Comparison of ENCODE assay signal across 8 cellular contexts in the genomic region with DNA sequence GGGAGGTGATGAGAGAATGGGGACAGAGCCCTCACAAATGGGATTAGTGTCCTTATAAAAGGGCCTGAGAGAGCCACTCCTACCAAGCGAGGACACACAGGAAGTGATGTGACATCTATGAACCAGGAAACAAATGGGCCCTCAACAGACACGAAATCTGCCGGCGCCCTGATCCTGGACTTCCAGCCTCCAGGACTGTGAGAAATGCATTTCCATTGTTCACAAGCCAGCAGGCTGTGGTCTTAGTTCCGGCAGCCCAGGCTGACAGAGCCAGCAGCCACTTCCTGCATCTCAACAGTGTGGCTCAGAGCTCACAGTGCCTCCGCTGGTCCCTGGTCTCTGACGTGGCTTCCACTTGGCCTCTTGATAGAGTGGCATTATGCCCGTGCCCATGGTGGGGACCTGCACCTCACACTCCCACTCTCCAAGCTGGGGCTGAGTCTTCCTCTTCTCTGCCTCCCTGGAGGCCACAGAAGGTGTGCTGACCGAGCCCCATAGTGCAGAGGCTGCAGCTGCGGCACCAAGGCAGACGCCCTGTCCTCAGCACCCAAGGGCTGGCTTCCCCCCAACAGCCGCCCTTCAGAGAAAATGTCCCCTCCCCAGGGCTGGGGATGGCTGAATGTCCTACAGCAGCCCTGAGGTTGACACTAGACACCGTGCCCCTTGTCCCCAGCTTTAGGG. TPM values are rescaled to one million over a fixed set of nuclear protein-coding genes. Genes with fewer than 3 reads are reported as not detected.
A peak's percentile ranks its signal among the peaks of the same experiment; 100 is the strongest.
DNase-seq lines count a peak whose midpoint lies in the region; ATAC-seq and TF ChIP-seq lines count a peak whose summit lies in the region.

No MANE protein-coding gene starts in this region.

- peaks cover 29% of the 10 kb centered on the region for H3K4me1 Mint-ChIP-seq in activated CD4-positive, alpha-beta memory T cell treated with anti-CD3 and anti-CD28 coated beads, Interleukin-2, amount 10 ng/mL, durations not matched to agents 7 days and 5 days
- H3K4me1 Mint-ChIP-seq in endothelial cell (ENCODE audit: unreplicated experiment) (peaks cover 18% of the 10 kb centered on the region), nephron progenitor cell (peaks cover 15% of the 10 kb centered on the region)

- H3K9me3 Mint-ChIP-seq in activated CD4-positive, alpha-beta memory T cell treated with anti-CD3 and anti-CD28 coated beads, Interleukin-2, amount 10 ng/mL, durations not matched to agents 7 days and 5 days, result no peaks in the 10 kb centered on the region
- no peaks in the 10 kb centered on the region for H3K9me3 Mint-ChIP-seq in endothelial cell (ENCODE audit: unreplicated experiment)
- H3K9me3 Mint-ChIP-seq in nephron progenitor cell, result no peaks in the 10 kb centered on the region

- ATAC-seq in HG03571 (IDR thresholded peaks at IDR 0.05; ENCODE audit: unreplicated experiment), result no peak
- no peak for ATAC-seq in GM21723 (IDR thresholded peaks at IDR 0.05; ENCODE audit: unreplicated experiment)

- TF ChIP-seq CTCF in endothelial cell (IDR thresholded peaks at IDR 0.05; ENCODE audit: unreplicated experiment), result no peak
- no peak for TF ChIP-seq CTCF in nephron progenitor cell (IDR thresholded peaks at IDR 0.05)

- peak; percentile 95 for DNase-seq in HT1080 (ENCODE audit: low read depth)
- DNase-seq in activated CD4-positive, alpha-beta memory T cell treated with anti-CD3 and anti-CD28 coated beads, Interleukin-2, amount 10 ng/mL, durations not matched to agents 7 days and 5 days, result peak; percentile 78
- DNase-seq in endothelial cell (ENCODE audit: low spot score), result peak; percentile 65
- peak; percentile 27 for DNase-seq in stimulated activated CD4-positive, alpha-beta T cell treated with anti-CD3 and anti-CD28 coated beads, Interleukin-1b, Interleukin-23, amount 100 ng/mL, for 48 hours
- no peak for DNase-seq in SIG-M5 (lab: John Stamatoyannopoulos, UW)
- DNase-seq in nephron progenitor cell, result no peak

- POLR2A ChIA-PET in activated CD4-positive, alpha-beta memory T cell treated with anti-CD3 and anti-CD28 coated beads, Interleukin-2, amount 10 ng/mL, durations not matched to agents 7 days and 5 days (lab: Charles Lee), result interaction anchor here (0.6 to 4.3 kb wide), 7 partner anchors 10 to 113 kb away, joined by 3 to 30 read pairs (median 7); a partner anchor contains a TSS

- H3K36me3 Mint-ChIP-seq in activated CD4-positive, alpha-beta memory T cell treated with anti-CD3 and anti-CD28 coated beads, Interleukin-2, amount 10 ng/mL, durations not matched to agents 7 days and 5 days (ENCODE audit: low read depth), result no peaks in the 10 kb centered on the region
- H3K36me3 Mint-ChIP-seq in endothelial cell (ENCODE audit: low read depth, unreplicated experiment) (no peaks in the 10 kb centered on the region), nephron progenitor cell (ENCODE audit: low read depth) (no peaks in the 10 kb centered on the region)

- H3K27ac Mint-ChIP-seq in activated CD4-positive, alpha-beta memory T cell treated with anti-CD3 and anti-CD28 coated beads, Interleukin-2, amount 10 ng/mL, durations not matched to agents 7 days and 5 days, result peak overlapping the region; percentile 86
- H3K27ac Mint-ChIP-seq in endothelial cell (ENCODE audit: unreplicated experiment) (peak overlapping the region; percentile 96), nephron progenitor cell (no peak overlapping the region)

- H3K4me3 Mint-ChIP-seq in activated CD4-positive, alpha-beta memory T cell treated with anti-CD3 and anti-CD28 coated beads, Interleukin-2, amount 10 ng/mL, durations not matched to agents 7 days and 5 days, result peak overlapping the region; percentile 12
- peak overlapping the region; percentile 47 for H3K4me3 Mint-ChIP-seq in endothelial cell (ENCODE audit: unreplicated experiment)
- H3K4me3 Mint-ChIP-seq in nephron progenitor cell, result no peak overlapping the region

- no peaks in the 10 kb centered on the region for H3K27me3 Mint-ChIP-seq in activated CD4-positive, alpha-beta memory T cell treated with anti-CD3 and anti-CD28 coated beads, Interleukin-2, amount 10 ng/mL, durations not matched to agents 7 days and 5 days
- H3K27me3 Mint-ChIP-seq in endothelial cell (ENCODE audit: unreplicated experiment), result peaks cover 12% of the 10 kb centered on the region
- peaks cover 4% of the 10 kb centered on the region for H3K27me3 Mint-ChIP-seq in nephron progenitor cell (ENCODE audit: low read depth, poor library complexity)

- CTCF ChIA-PET in activated CD4-positive, alpha-beta memory T cell treated with anti-CD3 and anti-CD28 coated beads, Interleukin-2, amount 10 ng/mL, durations not matched to agents 7 days and 5 days (lab: Charles Lee), result interaction anchor here (0.7 to 3.9 kb wide), 26 partner anchors 10 to 141 kb away, joined by 3 to 59 read pairs (median 5); a partner anchor contains a TSS

RNA-seq across cellular contexts. Expression of a gene that starts 44.9 kb away (rescaled TPM):
- total RNA-seq in HT1080 (2014; rRNA removed; shearing (Covaris generic)), result 101 and 179 TPM in 2 replicates
- polyA plus RNA-seq in HT1080 (2015; cell fraction: cytosol; rRNA removed), result 251 and 252 TPM in 2 replicates
- 169 and 180 TPM in 2 replicates for polyA plus RNA-seq in HT1080 (2015; cell fraction: nucleus; rRNA removed)
- 10 to 100 TPM; 56.8 to 58.6 TPM for total RNA-seq in activated CD4-positive, alpha-beta memory T cell treated with anti-CD3 and anti-CD28 coated beads, Interleukin-2, amount 10 ng/mL, durations not matched to agents 7 days and 5 days
- 35.1 TPM for total RNA-seq in endothelial cell (ENCODE audit: unreplicated experiment)

Comparison
In these comparisons a context has a peak if more than half of its experiments do, and no peak if none do; other contexts are left out.
1. DNase-seq: peak in HT1080 (single experiment), activated CD4-positive, alpha-beta memory T cell treated with anti-CD3 and anti-CD28 coated beads, Interleukin-2, amount 10 ng/mL, durations not matched to agents 7 days and 5 days (single experiment), endothelial cell (single experiment) and stimulated activated CD4-positive, alpha-beta T cell treated with anti-CD3 and anti-CD28 coated beads, Interleukin-1b, Interleukin-23, amount 100 ng/mL, for 48 hours (single experiment); none in SIG-M5 (single experiment) and nephron progenitor cell (single experiment).